Comparison of ENCODE assay signal across 28 cellular contexts in genomic region chr6:94902974-94903628, GRCh38.
DNase-seq lines count a peak whose midpoint lies in the region; ATAC-seq, FAIRE-seq and TF ChIP-seq lines count a peak whose summit lies in the region.
"Had no signal": no experiment of that assay in that cellular context is flagged by ENCODE, and none has a peak within 500 bp of the region (broad histone marks: within the 10 kb centered on the region; RNA-seq: fewer than 3 reads in every experiment).

No MANE protein-coding gene starts in this region.

- intact Hi-C loops in GM12878 (cut with micrococcal nuclease; ENCODE audit: unreplicated experiment), result no loop called here
- intact Hi-C loops in dorsolateral prefrontal cortex (cut with DNase I), result no loop called here

- ATAC-seq in GM12878 (peak; percentile 53), gastroesophageal sphincter (no peak), GM18511 (IDR thresholded peaks at IDR 0.05; ENCODE audit: unreplicated experiment) (no peak)
- ATAC-seq: activated CD4-positive, alpha-beta T cell treated with anti-CD3 and anti-CD28 coated beads for 36 hours; activated CD8-positive, alpha-beta T cell treated with anti-CD3 and anti-CD28 coated beads, Interleukin-2, amount 10 ng/mL, durations not matched to agents 7 days and 5 days; sciatic nerve had no signal

- H3K27ac ChIP-seq in GM12878 (ENCODE audit: control insufficient read depth, insufficient read depth), result no peak overlapping the region
- no peak overlapping the region for H3K27ac ChIP-seq in gastroesophageal sphincter
- H3K27ac ChIP-seq in dorsolateral prefrontal cortex, result no peak overlapping the region
- H3K27ac ChIP-seq: KMS-11, left ventricle myocardium inferior, stomach, uterus had no signal

- TF ChIP-seq EP300 in GM12878 (IDR thresholded peaks at IDR 0.05; ENCODE audit: borderline replicate concordance in 1 of 2, control insufficient read depth in 1 of 2, low read depth in 2 of 2, low read length in 2 of 2), result no peak
- no peak for TF ChIP-seq EP300 in gastroesophageal sphincter (IDR thresholded peaks at IDR 0.05)

- no peaks in the 10 kb centered on the region for H4K20me1 ChIP-seq in GM12878 (ENCODE audit: control insufficient read depth, insufficient read depth)

- H3K9ac ChIP-seq in GM12878 (ENCODE audit: control insufficient read depth, insufficient read depth, low read length), result no peak overlapping the region
- H3K9ac ChIP-seq: KMS-11 had no signal

- H3K4me1 ChIP-seq in GM12878 (ENCODE audit: control insufficient read depth, insufficient read depth, low read length) (no peaks in the 10 kb centered on the region), gastroesophageal sphincter (no peaks in the 10 kb centered on the region)
- H3K4me1 ChIP-seq: left ventricle myocardium inferior, stomach, uterus had no signal

- SMC1A ChIA-PET in GM12878 (lab: Charles Lee; ENCODE audit: uncharacterized antibody, unreplicated experiment), result no interaction called here

- no peak for TF ChIP-seq RAD21 in GM12878 (IDR thresholded peaks at IDR 0.05; ENCODE audit: insufficient read depth, low read depth, low read length)

- TF ChIP-seq POLR2A in GM12878 (IDR thresholded peaks at IDR 0.05; ENCODE audit: low read depth, low read length), result no peak
- no peak for TF ChIP-seq POLR2A in gastroesophageal sphincter (IDR thresholded peaks at IDR 0.05)

- H3K79me2 ChIP-seq in GM12878 (ENCODE audit: control insufficient read depth, insufficient read depth, low read length), result no peaks in the 10 kb centered on the region

- no peak overlapping the region for H2AFZ ChIP-seq in GM12878 (ENCODE audit: control insufficient read depth, low read depth, low read length)

- 0% methylated on average over 1 of the region's 1 CpG for WGBS in GM12878 (ENCODE audit: insufficient coverage, insufficient replicate concordance, low lambda C conversion rate, missing lambda C conversion rate)
- WGBS in gastroesophageal sphincter (ENCODE audit: low coverage in 1 of 2), 2 donors, result no CpG with 5 or more reads among the region's 1 CpG

- no peak for FAIRE-seq in GM12878 (lab: Jason Lieb, UNC)
- FAIRE-seq: frontal cortex, GM18507, GM19239 had no signal

- RAD21 ChIA-PET in GM12878 (lab: Charles Lee; ENCODE audit: unreplicated experiment), result no interaction called here

- H3K4me3 ChIP-seq in GM12878, result no peak overlapping the region
- no peak overlapping the region for H3K4me3 ChIP-seq in kidney epithelial cell (ENCODE audit: low read depth, low read length)
- H3K4me3 ChIP-seq in gastroesophageal sphincter, result no peak overlapping the region
- H3K4me3 ChIP-seq in dorsolateral prefrontal cortex, result no peak overlapping the region
- H3K4me3 ChIP-seq: left ventricle myocardium inferior, stomach, uterus had no signal

- H3K36me3 ChIP-seq in GM12878 (ENCODE audit: control insufficient read depth in 2 of 2, insufficient read depth in 2 of 2, low read length in 1 of 2) (no peaks in the 10 kb centered on the region), kidney epithelial cell (ENCODE audit: control insufficient read depth, insufficient read depth, low read length) (no peaks in the 10 kb centered on the region), gastroesophageal sphincter (no peaks in the 10 kb centered on the region)
- H3K36me3 ChIP-seq: left ventricle myocardium inferior, stomach, uterus had no signal

- TF ChIP-seq CTCF in GM12878 (IDR thresholded peaks at IDR 0.05 in 2 of 3, conservative IDR thresholded peaks at IDR 0.05 in 1 of 3; ENCODE audit: control insufficient read depth in 2 of 3, extremely low read depth in 1 of 3, insufficient read depth in 1 of 3, low read depth in 3 of 3, low read length in 3 of 3) (no peak), kidney epithelial cell (IDR thresholded peaks at IDR 0.05; ENCODE audit: insufficient read depth, low read length, poor library complexity, severe bottlenecking) (peak; percentile 2), gastroesophageal sphincter (IDR thresholded peaks at IDR 0.05) (no peak), dorsolateral prefrontal cortex (IDR thresholded peaks at IDR 0.05 in 54 of 56, conservative IDR thresholded peaks at IDR 0.05 in 2 of 56; ENCODE audit: low read depth in 1 of 56, partially characterized antibody in 56 of 56) (no peak)

- no TSS peak for BruUV-seq in GM12878 (replicated peaks; lab: Mats Ljungman, UMichigan)

- in situ Hi-C loops in GM12878 (cut with MboI), result no loop called here

- CTCF ChIA-PET in HEK293T (lab: Yijun Ruan, JAX) (no interaction called here), GM12878 (lab: Yijun Ruan, JAX) (interaction anchor here (0.6 kb wide), 1 partner anchor 183 kb away, joined by 3 read pairs; no protein-coding TSS in a partner anchor)

- H3K9me3 ChIP-seq in GM12878 (replicated peaks; ENCODE audit: control insufficient read depth, insufficient read depth, low read length), result no peaks in the 10 kb centered on the region
- no peaks in the 10 kb centered on the region for H3K9me3 ChIP-seq in gastroesophageal sphincter
- H3K9me3 ChIP-seq: left ventricle myocardium inferior, uterus had no signal

- H3K4me2 ChIP-seq in GM12878 (ENCODE audit: control insufficient read depth, insufficient read depth), result no peak overlapping the region
- H3K4me2 ChIP-seq: KMS-11 had no signal

- H3K27me3 ChIP-seq in GM12878 (replicated peaks in 1 of 2; ENCODE audit: control insufficient read depth in 2 of 2, insufficient read depth in 2 of 2, low read length in 1 of 2), result no peaks in the 10 kb centered on the region
- no peaks in the 10 kb centered on the region for H3K27me3 ChIP-seq in kidney epithelial cell (ENCODE audit: control insufficient read depth, insufficient read depth, low read length)
- H3K27me3 ChIP-seq in gastroesophageal sphincter, result no peaks in the 10 kb centered on the region
- peaks cover 0 to 5% (median 0%) of the 10 kb centered on the region in 45 donors for H3K27me3 ChIP-seq in dorsolateral prefrontal cortex
- H3K27me3 ChIP-seq: stomach, uterus had no signal

- POLR2A ChIA-PET in HEK293T (lab: Yijun Ruan, JAX) (no interaction called here), GM12878 (lab: Charles Lee) (no interaction called here)

- DNase-seq in DMS53 (lab: John Stamatoyannopoulos, UW) (peak; percentile 33), DMS53 treated with DMSO at 0.1 percent for 48 hours (lab: John Stamatoyannopoulos, UW; ENCODE audit: unreplicated experiment) (no peak), HEK293T (ENCODE audit: extremely low spot score) (peak; percentile 6), GM12878 (ENCODE audit: low read depth, low spot score) (no peak), kidney epithelial cell (ENCODE audit: low read depth) (no peak), dorsolateral prefrontal cortex (no peak)
- DNase-seq: activated CD4-positive, alpha-beta T cell treated with anti-CD3 and anti-CD28 coated beads for 36 hours; activated CD8-positive, alpha-beta T cell treated with anti-CD3 and anti-CD28 coated beads, Interleukin-2, amount 10 ng/mL, durations not matched to agents 7 days and 5 days; activated naive CD4-positive, alpha-beta T cell treated with anti-CD3 and anti-CD28 coated beads, Interleukin-2, amount 50 U/mL, for 16 hours; cerebellar nuclear complex; GOT3; hippocampal formation; left ventricle myocardium inferior; MM.1S; NCI-H1417 treated with DMSO at 0.1 percent for 48 hours; NCI-H2171; NCI-H524; stimulated activated CD4-positive, alpha-beta T cell treated with anti-CD3 and anti-CD28 coated beads, Interleukin-12 subunit alpha, Interleukin-12 subunit beta, amount 100 ng/mL, for 4 hours; stimulated activated CD4-positive, alpha-beta T cell treated with anti-CD3 and anti-CD28 coated beads, Interleukin-2, amount 100 ng/mL, for 48 hours; stomach; uterus had no signal

TF ChIP-seq in HEK293T, 16 proteins besides CTCF, POLR2A, EP300 and RAD21:
- TF ChIP-seq FOXM1 (IDR thresholded peaks at IDR 0.05; ENCODE audit: borderline replicate concordance), result no peak
- no peak for TF ChIP-seq HDGF (IDR thresholded peaks at IDR 0.05; ENCODE audit: borderline replicate concordance)
- no peak for TF ChIP-seq L3MBTL2 (conservative IDR thresholded peaks at IDR 0.05)
- no peak for TF ChIP-seq CTBP1 (IDR thresholded peaks at IDR 0.05; ENCODE audit: borderline replicate concordance)
- no peak for TF ChIP-seq LEF1 (IDR thresholded peaks at IDR 0.05; ENCODE audit: borderline replicate concordance)
- TF ChIP-seq NFRKB (IDR thresholded peaks at IDR 0.05), result no peak
- TF ChIP-seq SUZ12 (IDR thresholded peaks at IDR 0.05), result no peak
- no peak for TF ChIP-seq FOXA1 (IDR thresholded peaks at IDR 0.05)
- TF ChIP-seq ARNT (IDR thresholded peaks at IDR 0.05), result no peak
- TF ChIP-seq BHLHE40 (IDR thresholded peaks at IDR 0.05; ENCODE audit: borderline replicate concordance), result no peak
- TF ChIP-seq ZNF384 (IDR thresholded peaks at IDR 0.05), result no peak
- no peak for TF ChIP-seq FOXK2 (IDR thresholded peaks at IDR 0.05)
- TF ChIP-seq SP1 (IDR thresholded peaks at IDR 0.05), result no peak

TF ChIP-seq in GM12878, 131 proteins besides CTCF, POLR2A, EP300 and RAD21 (continues in another document):
- no peak for TF ChIP-seq SP1 (IDR thresholded peaks at IDR 0.05; ENCODE audit: low read depth, low read length)
- no peak for TF ChIP-seq MAX (IDR thresholded peaks at IDR 0.05; ENCODE audit: low read depth, low read length)
- no peak for TF ChIP-seq ZBTB33 (IDR thresholded peaks at IDR 0.05)
- TF ChIP-seq RAD51 (IDR thresholded peaks at IDR 0.05), result no peak
- TF ChIP-seq NR2C1 (IDR thresholded peaks at IDR 0.05), result no peak
- no peak for TF ChIP-seq ZNF207 (IDR thresholded peaks at IDR 0.05; ENCODE audit: borderline replicate concordance)
- TF ChIP-seq SMARCA5 (IDR thresholded peaks at IDR 0.05), result no peak
- TF ChIP-seq BCL11A (IDR thresholded peaks at IDR 0.05; ENCODE audit: low read depth, low read length), result no peak
- TF ChIP-seq SUPT20H (IDR thresholded peaks at IDR 0.05; ENCODE audit: borderline replicate concordance, control insufficient read depth, low read depth, low read length), result no peak
- no peak for TF ChIP-seq EZH2 (IDR thresholded peaks at IDR 0.05; ENCODE audit: borderline replicate concordance, control insufficient read depth, low read depth, low read length)

Comparison
In these comparisons a context has a peak if more than half of its experiments do, and no peak if none do; other contexts are left out.
1. DNase-seq: peak in DMS53 (single experiment) and HEK293T (single experiment); none in DMS53 treated with DMSO at 0.1 percent for 48 hours (single experiment), GM12878 (single experiment), kidney epithelial cell (single experiment) and dorsolateral prefrontal cortex (0 of 10).